ENCODE assay signal across 1 cellular context in genomic region chr5:17235736-17236330, GRCh38.
TF ChIP-seq lines count a peak whose summit lies in the region.

No MANE protein-coding gene starts in this region.

TF ChIP-seq in WTC11, 78 proteins besides CTCF, POLR2A, EP300 and RAD21 (continued from another document):
- TF ChIP-seq, protein P1, sequence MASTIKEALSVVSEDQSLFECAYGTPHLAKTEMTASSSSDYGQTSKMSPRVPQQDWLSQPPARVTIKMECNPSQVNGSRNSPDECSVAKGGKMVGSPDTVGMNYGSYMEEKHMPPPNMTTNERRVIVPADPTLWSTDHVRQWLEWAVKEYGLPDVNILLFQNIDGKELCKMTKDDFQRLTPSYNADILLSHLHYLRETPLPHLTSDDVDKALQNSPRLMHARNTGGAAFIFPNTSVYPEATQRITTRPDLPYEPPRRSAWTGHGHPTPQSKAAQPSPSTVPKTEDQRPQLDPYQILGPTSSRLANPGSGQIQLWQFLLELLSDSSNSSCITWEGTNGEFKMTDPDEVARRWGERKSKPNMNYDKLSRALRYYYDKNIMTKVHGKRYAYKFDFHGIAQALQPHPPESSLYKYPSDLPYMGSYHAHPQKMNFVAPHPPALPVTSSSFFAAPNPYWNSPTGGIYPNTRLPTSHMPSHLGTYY (CRISPR knock-in tag; IDR thresholded peaks at IDR 0.05): no peak
- no peak for TF ChIP-seq ZNF263 (CRISPR knock-in tag; IDR thresholded peaks at IDR 0.05; ENCODE audit: low read depth)
- TF ChIP-seq, protein P2, sequence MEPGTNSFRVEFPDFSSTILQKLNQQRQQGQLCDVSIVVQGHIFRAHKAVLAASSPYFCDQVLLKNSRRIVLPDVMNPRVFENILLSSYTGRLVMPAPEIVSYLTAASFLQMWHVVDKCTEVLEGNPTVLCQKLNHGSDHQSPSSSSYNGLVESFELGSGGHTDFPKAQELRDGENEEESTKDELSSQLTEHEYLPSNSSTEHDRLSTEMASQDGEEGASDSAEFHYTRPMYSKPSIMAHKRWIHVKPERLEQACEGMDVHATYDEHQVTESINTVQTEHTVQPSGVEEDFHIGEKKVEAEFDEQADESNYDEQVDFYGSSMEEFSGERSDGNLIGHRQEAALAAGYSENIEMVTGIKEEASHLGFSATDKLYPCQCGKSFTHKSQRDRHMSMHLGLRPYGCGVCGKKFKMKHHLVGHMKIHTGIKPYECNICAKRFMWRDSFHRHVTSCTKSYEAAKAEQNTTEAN (CRISPR knock-in tag; IDR thresholded peaks at IDR 0.05): no peak
- TF ChIP-seq ZNF121 (CRISPR knock-in tag; IDR thresholded peaks at IDR 0.05): no peak
- TF ChIP-seq, protein P3, sequence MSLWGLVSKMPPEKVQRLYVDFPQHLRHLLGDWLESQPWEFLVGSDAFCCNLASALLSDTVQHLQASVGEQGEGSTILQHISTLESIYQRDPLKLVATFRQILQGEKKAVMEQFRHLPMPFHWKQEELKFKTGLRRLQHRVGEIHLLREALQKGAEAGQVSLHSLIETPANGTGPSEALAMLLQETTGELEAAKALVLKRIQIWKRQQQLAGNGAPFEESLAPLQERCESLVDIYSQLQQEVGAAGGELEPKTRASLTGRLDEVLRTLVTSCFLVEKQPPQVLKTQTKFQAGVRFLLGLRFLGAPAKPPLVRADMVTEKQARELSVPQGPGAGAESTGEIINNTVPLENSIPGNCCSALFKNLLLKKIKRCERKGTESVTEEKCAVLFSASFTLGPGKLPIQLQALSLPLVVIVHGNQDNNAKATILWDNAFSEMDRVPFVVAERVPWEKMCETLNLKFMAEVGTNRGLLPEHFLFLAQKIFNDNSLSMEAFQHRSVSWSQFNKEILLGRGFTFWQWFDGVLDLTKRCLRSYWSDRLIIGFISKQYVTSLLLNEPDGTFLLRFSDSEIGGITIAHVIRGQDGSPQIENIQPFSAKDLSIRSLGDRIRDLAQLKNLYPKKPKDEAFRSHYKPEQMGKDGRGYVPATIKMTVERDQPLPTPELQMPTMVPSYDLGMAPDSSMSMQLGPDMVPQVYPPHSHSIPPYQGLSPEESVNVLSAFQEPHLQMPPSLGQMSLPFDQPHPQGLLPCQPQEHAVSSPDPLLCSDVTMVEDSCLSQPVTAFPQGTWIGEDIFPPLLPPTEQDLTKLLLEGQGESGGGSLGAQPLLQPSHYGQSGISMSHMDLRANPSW (CRISPR knock-in tag; conservative IDR thresholded peaks at IDR 0.05; ENCODE audit: low read depth): no peak
- TF ChIP-seq SMAD3 (CRISPR knock-in tag; IDR thresholded peaks at IDR 0.05; ENCODE audit: borderline replicate concordance): no peak
